ENCODE assay signal across 19 cellular contexts in genomic region chr20:25346349-25346748, GRCh38.
"Had no signal": no experiment of that assay in that cellular context is flagged by ENCODE, and none has a peak within 500 bp of the region (broad histone marks: within the 10 kb centered on the region; RNA-seq: fewer than 3 reads in every experiment).

No MANE protein-coding gene starts in this region.

- H3K9me3 Mint-ChIP-seq: activated T-cell treated with anti-CD3 and anti-CD28 coated beads, Interleukin-2, amount 50 U/mL, for 4 hours; nephron; T-cell had no signal

- H3K4me3 ChIP-seq: body of pancreas, lower lobe of right lung, smooth muscle cell, tibial artery, uterus had no signal

- FAIRE-seq: keratinocyte had no signal

- H3K27ac Mint-ChIP-seq: activated naive CD8-positive, alpha-beta T cell; nephron; stimulated activated memory B cell treated with anti-CD40 and anti-IgM and Interleukin-4, amounts not matched to agents 10 μg/mL and 1 μg/mL and 100 μg/mL, for 72 hours; T-cell had no signal

- H3K9me3 ChIP-seq: body of pancreas, lower lobe of right lung, SK-N-SH, tibial artery, uterus had no signal

- DNase-seq: activated CD8-positive, alpha-beta memory T cell treated with anti-CD3 and anti-CD28 coated beads, Interleukin-2, amount 50 U/mL, for 4 hours; activated gamma-delta T cell; activated T-cell treated with anti-CD3 and anti-CD28 coated beads, Interleukin-2, amount 50 U/mL, for 4 hours; body of pancreas; hippocampal formation; lower lobe of right lung; SK-N-SH; stimulated activated CD4-positive, alpha-beta T cell treated with anti-CD3 and anti-CD28 coated beads, Interleukin-4, amount 100 ng/mL, for 24 hours; substantia nigra; T1000; tibial artery; uterus had no signal

- ATAC-seq: activated T-cell treated with anti-CD3 and anti-CD28 coated beads, Interleukin-2, amount 50 U/mL, for 4 hours; body of pancreas; lower lobe of right lung; sciatic nerve; stimulated activated memory B cell treated with anti-CD40 and anti-IgM and Interleukin-4, amounts not matched to agents 10 μg/mL and 1 μg/mL and 100 μg/mL, for 72 hours; T-cell had no signal

- H3K27me3 ChIP-seq: body of pancreas, tibial artery, uterus had no signal

- H3K36me3 ChIP-seq: lower lobe of right lung, tibial artery, uterus had no signal

- H3K4me1 Mint-ChIP-seq: nephron had no signal

- H3K4me1 ChIP-seq: lower lobe of right lung, uterus had no signal

- H3K27me3 Mint-ChIP-seq: activated naive CD8-positive, alpha-beta T cell; stimulated activated memory B cell treated with anti-CD40 and anti-IgM and Interleukin-4, amounts not matched to agents 10 μg/mL and 1 μg/mL and 100 μg/mL, for 72 hours; T-cell had no signal

- H3K27ac ChIP-seq: lower lobe of right lung, tibial artery, uterus had no signal

- H3K4me3 Mint-ChIP-seq: activated naive CD8-positive, alpha-beta T cell; activated T-cell treated with anti-CD3 and anti-CD28 coated beads, Interleukin-2, amount 50 U/mL, for 4 hours; nephron; stimulated activated memory B cell treated with anti-CD40 and anti-IgM and Interleukin-4, amounts not matched to agents 10 μg/mL and 1 μg/mL and 100 μg/mL, for 72 hours; T-cell had no signal
